32 cellular contexts compared by ENCODE assay signal in genomic region chr5:130705368-130705767, GRCh38.
DNase-seq lines count a peak whose midpoint lies in the region; ATAC-seq and TF ChIP-seq lines count a peak whose summit lies in the region.
"Had no signal": no experiment of that assay in that cellular context is flagged by ENCODE, and none has a peak within 500 bp of the region (broad histone marks: within the 10 kb centered on the region; RNA-seq: fewer than 3 reads in every experiment).

No MANE protein-coding gene starts in this region.

- H3K4ac ChIP-seq in mesenchymal stem cell (ENCODE audit: low read depth in 1 of 2, low read length in 2 of 2): no peak overlapping the region

- CTCF ChIA-PET in Calu3 (lab: Charles Lee) (no interaction called here), PC-3 (lab: Charles Lee) (no interaction called here)

- H3K18ac ChIP-seq in mesenchymal stem cell (ENCODE audit: low read depth in 1 of 2, low read length in 2 of 2): no peak overlapping the region

- H4K8ac ChIP-seq in mesenchymal stem cell (ENCODE audit: low read length): no peak overlapping the region

- H3K4me2 ChIP-seq in PC-3 (ENCODE audit: low read length): peak overlapping the region; percentile 46; the same call in 1 of the 2 replicates
- no peak overlapping the region for H3K4me2 ChIP-seq in mesenchymal stem cell (ENCODE audit: low read length, poor library complexity, severe bottlenecking)
- H3K4me2 ChIP-seq: A549; BLaER1; BLaER1 treated with 17β-estradiol and CSF1 and Interleukin-3, amounts not matched to agents 10 nM and 100 nM had no signal

- peaks cover 23% of the 10 kb centered on the region for H3K4me1 Mint-ChIP-seq in Calu3 (ENCODE audit: low read depth, unreplicated experiment)
- H3K4me1 Mint-ChIP-seq: B cell; CD14-positive monocyte; CD4-positive, alpha-beta memory T cell; CD4-positive, CD25-positive, alpha-beta regulatory T cell; CD8-positive, alpha-beta memory T cell had no signal

- H4K20me1 ChIP-seq in PC-3 (ENCODE audit: low read length): no peaks in the 10 kb centered on the region
- H4K20me1 ChIP-seq: BLaER1; BLaER1 treated with 17β-estradiol and CSF1 and Interleukin-3, amounts not matched to agents 10 nM and 100 nM had no signal

- H3K9ac ChIP-seq in PC-3 (ENCODE audit: low read length) (peak overlapping the region; percentile 71), mesenchymal stem cell (ENCODE audit: low read length) (no peak overlapping the region)
- H3K9ac ChIP-seq: BLaER1; BLaER1 treated with 17β-estradiol and CSF1 and Interleukin-3, amounts not matched to agents 10 nM and 100 nM had no signal

- H3K4me1 ChIP-seq in PC-3 (ENCODE audit: insufficient read depth, low read length) (peaks cover 39% of the 10 kb centered on the region), mesenchymal stem cell (ENCODE audit: control insufficient read depth, insufficient read depth, low read depth, low read length) (no peaks in the 10 kb centered on the region)
- H3K4me1 ChIP-seq: BE2C, BLaER1 had no signal

- no peak for DNase-seq in Calu3
- DNase-seq in PC-3: peak; percentile 55
- no peak for DNase-seq in mesenchymal stem cell
- DNase-seq: 8988T; ACHN; AML-193; BE2C; C1 segment of cervical spinal cord; Caco-2; CD4-positive, alpha-beta memory T cell; CD4-positive, alpha-beta T cell; CD4-positive, CD25-positive, alpha-beta regulatory T cell; CD8-positive, alpha-beta memory T cell; CD8-positive, alpha-beta T cell; COR-L47; DMS 273 treated with DMSO at 0.1 percent for 48 hours; DMS153; DMS53; DMS79; DMS79 treated with DMSO at 0.1 percent for 48 hours; DND-41; EL had no signal

- intact Hi-C loops in Calu3 (cut with micrococcal nuclease; ENCODE audit: unreplicated experiment): no loop called here
- intact Hi-C loops in PC-3 (cut with micrococcal nuclease): no loop called here

- H2AK5ac ChIP-seq in mesenchymal stem cell (ENCODE audit: low read length, severe bottlenecking): no peak overlapping the region

- H3K9me3 Mint-ChIP-seq in Calu3 (ENCODE audit: low read depth, unreplicated experiment): no peaks in the 10 kb centered on the region
- H3K9me3 Mint-ChIP-seq: CD4-positive, alpha-beta T cell had no signal

- no peak overlapping the region for H4K91ac ChIP-seq in mesenchymal stem cell (ENCODE audit: low read length)

- POLR2A ChIA-PET in PC-3 (lab: Charles Lee; ENCODE audit: unreplicated experiment): no interaction called here

- H3K27me3 ChIP-seq in PC-3 (ENCODE audit: low read length): no peaks in the 10 kb centered on the region
- no peaks in the 10 kb centered on the region for H3K27me3 ChIP-seq in mesenchymal stem cell (ENCODE audit: control insufficient read depth in 1 of 2, insufficient read depth in 1 of 2, low read length in 2 of 2)
- H3K27me3 ChIP-seq: BE2C; BLaER1; BLaER1 treated with 17β-estradiol and CSF1 and Interleukin-3, amounts not matched to agents 10 nM and 100 nM had no signal

- peak; percentile 59 for ATAC-seq in PC-3
- no peak for ATAC-seq in HG02623 (IDR thresholded peaks at IDR 0.05; ENCODE audit: unreplicated experiment)
- no peak for ATAC-seq in GM19463 (IDR thresholded peaks at IDR 0.05; ENCODE audit: unreplicated experiment)
- no peak for ATAC-seq in SK-N-SH treated with all-trans-retinoic acid at 6 μM for 48 hours
- ATAC-seq: A549; CD8-positive, alpha-beta T cell had no signal

- no peak overlapping the region for H3K4me3 ChIP-seq in PC-3 (ENCODE audit: low read length)
- H3K4me3 ChIP-seq in mesenchymal stem cell (ENCODE audit: insufficient read depth in 1 of 2, low read depth in 1 of 2, low read length in 2 of 2): no peak overlapping the region
- H3K4me3 ChIP-seq: A549; BLaER1; BLaER1 treated with 17β-estradiol and CSF1 and Interleukin-3, amounts not matched to agents 10 nM and 100 nM had no signal

- H3F3A ChIP-seq in PC-3 (ENCODE audit: low read length, unreplicated experiment): no peaks in the 10 kb centered on the region

- no peaks in the 10 kb centered on the region for H3K79me1 ChIP-seq in mesenchymal stem cell (replicated peaks; ENCODE audit: low read length, poor library complexity, severe bottlenecking)

- BruUV-seq in Calu3 (replicated peaks; lab: Mats Ljungman, UMichigan) (no TSS peak), PC-3 (replicated peaks; lab: Mats Ljungman, UMichigan) (no TSS peak)

- H3K79me2 ChIP-seq in PC-3 (ENCODE audit: low read length): no peaks in the 10 kb centered on the region

- H2AFZ ChIP-seq in PC-3 (ENCODE audit: low read length) (peak overlapping the region; percentile 22; the same call in 1 of the 2 replicates), mesenchymal stem cell (ENCODE audit: low read depth, low read length) (no peak overlapping the region)

- H2BK5ac ChIP-seq in mesenchymal stem cell (ENCODE audit: low read depth, low read length, poor library complexity, severe bottlenecking): no peak overlapping the region

- no peaks in the 10 kb centered on the region; the same call in 1 of the 2 replicates for H3K36me3 ChIP-seq in PC-3 (ENCODE audit: low read depth, low read length)
- no peaks in the 10 kb centered on the region for H3K36me3 ChIP-seq in mesenchymal stem cell (ENCODE audit: control insufficient read depth in 1 of 2, insufficient read depth in 2 of 2, low read depth in 1 of 2, low read length in 2 of 2)
- H3K36me3 ChIP-seq: BE2C; BLaER1; BLaER1 treated with 17β-estradiol and CSF1 and Interleukin-3, amounts not matched to agents 10 nM and 100 nM had no signal

- H2BK120ac ChIP-seq in mesenchymal stem cell (ENCODE audit: low read depth, low read length): no peak overlapping the region

- H3K9me3 ChIP-seq in PC-3 (ENCODE audit: low read length): no peaks in the 10 kb centered on the region
- peaks cover 4% of the 10 kb centered on the region for H3K9me3 ChIP-seq in mesenchymal stem cell (ENCODE audit: control insufficient read depth, low read length)
- H3K9me3 ChIP-seq: A549; BE2C; BLaER1; BLaER1 treated with 17β-estradiol and CSF1 and Interleukin-3, amounts not matched to agents 10 nM and 100 nM had no signal

- H3K23ac ChIP-seq in mesenchymal stem cell (ENCODE audit: low read length in 2 of 2): no peak overlapping the region

- no peak overlapping the region for H2BK12ac ChIP-seq in mesenchymal stem cell (ENCODE audit: low read length in 2 of 2)

- no peak overlapping the region for H3K4me3 Mint-ChIP-seq in Calu3 (ENCODE audit: low read depth, unreplicated experiment)
- H3K4me3 Mint-ChIP-seq: B cell; CD14-positive monocyte; CD4-positive, alpha-beta memory T cell; CD4-positive, alpha-beta T cell; CD4-positive, CD25-positive, alpha-beta regulatory T cell; CD8-positive, alpha-beta memory T cell; CD8-positive, alpha-beta T cell had no signal

- 70% methylated on average over 1 of the region's 2 CpGs for WGBS in mesenchymal stem cell

- TF ChIP-seq CTCF in Calu3 (IDR thresholded peaks at IDR 0.05; ENCODE audit: unreplicated experiment) (no peak), PC-3 (conservative IDR thresholded peaks at IDR 0.05; ENCODE audit: low read depth, low read length) (no peak)

- H3K27ac Mint-ChIP-seq in Calu3 (ENCODE audit: unreplicated experiment): peak overlapping the region; percentile 65
- H3K27ac Mint-ChIP-seq: B cell; CD14-positive monocyte; CD4-positive, alpha-beta memory T cell; CD4-positive, alpha-beta T cell; CD8-positive, alpha-beta memory T cell; CD8-positive, alpha-beta T cell had no signal

- no peaks in the 10 kb centered on the region for H3K9me2 ChIP-seq in PC-3 (replicated peaks; ENCODE audit: low read length)

- H3K14ac ChIP-seq in mesenchymal stem cell (ENCODE audit: low read length in 2 of 2): no peak overlapping the region

- H3K36me3 Mint-ChIP-seq in Calu3 (ENCODE audit: insufficient read depth, unreplicated experiment): no peaks in the 10 kb centered on the region
- H3K36me3 Mint-ChIP-seq: CD14-positive monocyte; CD4-positive, alpha-beta memory T cell; CD4-positive, CD25-positive, alpha-beta regulatory T cell; CD8-positive, alpha-beta memory T cell; CD8-positive, alpha-beta T cell had no signal

- no peak overlapping the region for H2BK15ac ChIP-seq in mesenchymal stem cell (ENCODE audit: low read depth, poor library complexity, severe bottlenecking)

- peak overlapping the region; percentile 86 for H3K27ac ChIP-seq in PC-3 (ENCODE audit: low read length)
- H3K27ac ChIP-seq in mesenchymal stem cell (ENCODE audit: low read length, poor library complexity, severe bottlenecking): peak overlapping the region; percentile 16
- H3K27ac ChIP-seq: 22Rv1; A549; BLaER1; BLaER1 treated with 17β-estradiol and CSF1 and Interleukin-3, amounts not matched to agents 10 nM and 100 nM; C4-2B had no signal

- no peaks in the 10 kb centered on the region for H3K27me3 Mint-ChIP-seq in Calu3 (ENCODE audit: unreplicated experiment)
- H3K27me3 Mint-ChIP-seq: CD4-positive, CD25-positive, alpha-beta regulatory T cell had no signal

TF ChIP-seq in SK-N-SH treated with all-trans-retinoic acid at 6 μM for 48 hours, 23 proteins besides CTCF, POLR2A, EP300 and RAD21:
- no peak for TF ChIP-seq ZC3H10 (CRISPR knock-in tag; IDR thresholded peaks at IDR 0.05)
- TF ChIP-seq ZNF8 (CRISPR knock-in tag; IDR thresholded peaks at IDR 0.05): no peak
- TF ChIP-seq GLIS3 (CRISPR knock-in tag; IDR thresholded peaks at IDR 0.05): no peak
- no peak for TF ChIP-seq SNAI2 (CRISPR knock-in tag; IDR thresholded peaks at IDR 0.05)
- TF ChIP-seq TCF4 (CRISPR knock-in tag; IDR thresholded peaks at IDR 0.05; ENCODE audit: borderline replicate concordance): no peak
- no peak for TF ChIP-seq TOX (CRISPR knock-in tag; IDR thresholded peaks at IDR 0.05; ENCODE audit: borderline replicate concordance)
- TF ChIP-seq ISL1 (CRISPR knock-in tag; IDR thresholded peaks at IDR 0.05): no peak
- no peak for TF ChIP-seq CSDC2 (CRISPR knock-in tag; IDR thresholded peaks at IDR 0.05)
